In the genomic region with DNA sequence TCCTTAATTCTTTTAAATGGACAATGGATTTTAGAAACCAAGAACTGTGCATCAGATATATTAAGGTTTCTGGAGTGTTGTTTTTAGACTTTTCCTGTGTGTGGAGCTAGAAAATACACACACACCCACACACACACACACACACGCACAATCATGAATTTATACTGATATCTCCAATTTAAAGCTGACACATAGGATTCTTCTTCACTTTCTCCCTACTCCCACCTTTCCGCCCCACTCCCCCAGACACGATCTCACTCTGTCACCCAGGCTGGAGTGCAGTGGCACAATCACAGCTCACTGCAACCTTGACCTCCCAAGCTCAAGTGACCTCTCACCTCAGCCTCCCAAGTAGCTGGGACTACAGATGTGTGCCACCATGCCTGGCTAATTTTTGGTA, we compare ENCODE assay signal across 1 cellular context.
TF ChIP-seq lines count a peak whose summit lies in the region.

No MANE protein-coding gene starts in this region.

TF ChIP-seq in HEK293, 187 proteins besides CTCF, POLR2A, EP300 and RAD21 (continued from another document):
- TF ChIP-seq, protein P1, sequence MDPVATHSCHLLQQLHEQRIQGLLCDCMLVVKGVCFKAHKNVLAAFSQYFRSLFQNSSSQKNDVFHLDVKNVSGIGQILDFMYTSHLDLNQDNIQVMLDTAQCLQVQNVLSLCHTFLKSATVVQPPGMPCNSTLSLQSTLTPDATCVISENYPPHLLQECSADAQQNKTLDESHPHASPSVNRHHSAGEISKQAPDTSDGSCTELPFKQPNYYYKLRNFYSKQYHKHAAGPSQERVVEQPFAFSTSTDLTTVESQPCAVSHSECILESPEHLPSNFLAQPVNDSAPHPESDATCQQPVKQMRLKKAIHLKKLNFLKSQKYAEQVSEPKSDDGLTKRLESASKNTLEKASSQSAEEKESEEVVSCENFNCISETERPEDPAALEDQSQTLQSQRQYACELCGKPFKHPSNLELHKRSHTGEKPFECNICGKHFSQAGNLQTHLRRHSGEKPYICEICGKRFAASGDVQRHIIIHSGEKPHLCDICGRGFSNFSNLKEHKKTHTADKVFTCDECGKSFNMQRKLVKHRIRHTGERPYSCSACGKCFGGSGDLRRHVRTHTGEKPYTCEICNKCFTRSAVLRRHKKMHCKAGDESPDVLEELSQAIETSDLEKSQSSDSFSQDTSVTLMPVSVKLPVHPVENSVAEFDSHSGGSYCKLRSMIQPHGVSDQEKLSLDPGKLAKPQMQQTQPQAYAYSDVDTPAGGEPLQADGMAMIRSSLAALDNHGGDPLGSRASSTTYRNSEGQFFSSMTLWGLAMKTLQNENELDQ (tag by site-specific recombination; IDR thresholded peaks at IDR 0.05; ENCODE audit: low read depth): no peak
- no peak for TF ChIP-seq ZNF175 (tag by site-specific recombination; IDR thresholded peaks at IDR 0.05)
